9 cellular contexts compared by ENCODE assay signal in genomic region chr17:17766351-17767095, GRCh38.
DNase-seq lines count a peak whose midpoint lies in the region; ATAC-seq and TF ChIP-seq lines count a peak whose summit lies in the region.
"Had no signal": no experiment of that assay in that cellular context is flagged by ENCODE, and none has a peak within 500 bp of the region (broad histone marks: within the 10 kb centered on the region; RNA-seq: fewer than 3 reads in every experiment).

No MANE protein-coding gene starts in this region.

- H3K36me3 Mint-ChIP-seq in T-helper 17 cell (ENCODE audit: low read depth): no peaks in the 10 kb centered on the region
- no peaks in the 10 kb centered on the region for H3K36me3 Mint-ChIP-seq in naive thymus-derived CD8-positive, alpha-beta T cell

- POLR2A ChIA-PET in naive thymus-derived CD8-positive, alpha-beta T cell (lab: Charles Lee): interaction anchor here (0.8 to 2.4 kb wide), 3 partner anchors 13 to 17 kb away, joined by 4 to 8 read pairs (median 7); no protein-coding TSS in a partner anchor

- H3K4me3 Mint-ChIP-seq in T-helper 17 cell: no peak overlapping the region
- H3K4me3 Mint-ChIP-seq in naive thymus-derived CD8-positive, alpha-beta T cell: peak overlapping the region; percentile 28 to 80 (median 56)

- no peaks in the 10 kb centered on the region for H3K27me3 Mint-ChIP-seq in T-helper 17 cell
- no peaks in the 10 kb centered on the region for H3K27me3 Mint-ChIP-seq in naive thymus-derived CD8-positive, alpha-beta T cell

- in situ Hi-C loops in GM13977 (cut with MboI; ENCODE audit: low pct_unique_long_range_greater_than_20kb, low sequenced_read_pairs, unreplicated experiment): no loop called here

- H3K27ac Mint-ChIP-seq in T-helper 17 cell: peak overlapping the region; percentile 83
- H3K27ac Mint-ChIP-seq in naive thymus-derived CD8-positive, alpha-beta T cell: peak overlapping the region; percentile 75 to 97 (median 84)

- TF ChIP-seq CTCF in GM13977 (IDR thresholded peaks at IDR 0.05; ENCODE audit: extremely low read depth, insufficient read depth, missing control alignments): no peak

- H3K4me1 Mint-ChIP-seq in T-helper 17 cell: peaks cover 13% of the 10 kb centered on the region
- peaks cover 36 to 72% (median 68%) of the 10 kb centered on the region in 4 donors for H3K4me1 Mint-ChIP-seq in naive thymus-derived CD8-positive, alpha-beta T cell

- DNase-seq in GM13977 (ENCODE audit: low spot score) (peak; percentile 79), T-helper 17 cell (no peak), 8988T (no peak), EL (no peak), NCI-H1048 (lab: John Stamatoyannopoulos, UW) (no peak)
- DNase-seq in naive thymus-derived CD8-positive, alpha-beta T cell: peak in 1 of 10 donors; percentile 22
- DNase-seq: MG63 had no signal

- no peaks in the 10 kb centered on the region for H3K9me3 ChIP-seq in T-helper 17 cell (ENCODE audit: control insufficient read depth, low read length, poor library complexity, severe bottlenecking)
- H3K9me3 ChIP-seq: MG63 had no signal

- H3K9me3 Mint-ChIP-seq in naive thymus-derived CD8-positive, alpha-beta T cell: no peaks in the 10 kb centered on the region

- ATAC-seq in GM21825 (IDR thresholded peaks at IDR 0.05; ENCODE audit: unreplicated experiment) (peak; percentile 70), T-helper 17 cell (peak; percentile 42), GM21717 (IDR thresholded peaks at IDR 0.05; ENCODE audit: unreplicated experiment) (no peak)
- ATAC-seq in naive thymus-derived CD8-positive, alpha-beta T cell: peak; percentile 84 to 85
